Comparison of ENCODE assay signal across 8 cellular contexts in the genomic region with DNA sequence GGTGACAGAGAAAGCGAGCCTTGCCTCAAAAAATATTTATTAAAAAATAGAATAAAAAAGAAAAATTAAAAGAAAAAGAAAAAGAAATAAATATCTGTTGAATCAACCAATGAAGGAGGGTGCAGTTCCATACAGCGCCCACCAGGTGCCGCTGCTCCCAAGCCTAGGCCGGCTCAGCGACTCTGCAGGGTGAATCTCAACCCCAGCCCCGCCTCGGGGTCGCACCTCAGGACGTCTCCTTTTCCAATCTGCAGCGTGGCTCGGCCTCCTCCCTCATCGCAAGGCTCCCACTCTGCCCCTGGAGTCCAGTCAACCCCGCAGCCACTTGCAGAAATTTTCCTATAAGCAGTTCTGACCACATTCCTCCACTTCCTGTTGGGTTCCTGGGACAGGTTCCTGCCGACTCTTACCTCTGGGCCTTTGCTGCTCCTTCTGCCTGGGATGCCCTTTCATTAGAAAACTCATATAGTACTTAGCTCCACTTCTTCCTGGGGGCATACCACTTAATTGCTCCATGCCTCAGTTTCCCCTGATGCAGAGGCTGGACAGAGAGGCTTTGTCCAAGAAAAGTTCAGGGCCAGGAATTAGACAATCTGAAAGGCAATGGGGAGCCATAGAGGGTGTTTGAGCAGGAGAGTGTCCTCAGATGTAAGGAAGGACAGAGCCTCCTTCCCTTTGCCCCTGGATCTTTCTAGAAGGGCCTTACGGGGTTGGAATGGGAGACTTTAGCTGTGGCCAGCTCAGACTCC. TPM values are rescaled to one million over a fixed set of nuclear protein-coding genes. Genes with fewer than 3 reads are reported as not detected.
A peak's percentile ranks its signal among the peaks of the same experiment; 100 is the strongest.
DNase-seq lines count a peak whose midpoint lies in the region; ATAC-seq, FAIRE-seq and TF ChIP-seq lines count a peak whose summit lies in the region.

No MANE protein-coding gene starts in this region.

- H3K36me3 ChIP-seq in KMS-11 (ENCODE audit: insufficient read depth) = no peaks in the 10 kb centered on the region
- no peaks in the 10 kb centered on the region for H3K36me3 ChIP-seq in astrocyte (ENCODE audit: insufficient read depth, low read length)

- H3K4me3 ChIP-seq in KMS-11 (IDR thresholded peaks at IDR 0.05; ENCODE audit: insufficient read depth, low read depth, low read length) (no peak overlapping the region), astrocyte (ENCODE audit: insufficient read depth, low read depth, low read length) (no peak overlapping the region)

- H3K4me2 ChIP-seq in KMS-11 = peak overlapping the region; percentile 18; the same call in 1 of the 2 replicates
- H3K4me2 ChIP-seq in astrocyte (ENCODE audit: low read length) = peak overlapping the region; percentile 75

- H3K4me1 ChIP-seq in KMS-11 (ENCODE audit: low read depth, poor library complexity, severe bottlenecking) (no peaks in the 10 kb centered on the region), astrocyte (ENCODE audit: insufficient read depth, low read length) (peaks cover 3% of the 10 kb centered on the region)

- peaks cover 15% of the 10 kb centered on the region for H3K27me3 Mint-ChIP-seq in astrocyte (ENCODE audit: low read depth, unreplicated experiment)

- H2AFZ ChIP-seq in KMS-11 (ENCODE audit: low read depth) = peak overlapping the region; percentile 60; the same call in 1 of the 2 replicates
- H2AFZ ChIP-seq in astrocyte (ENCODE audit: low read depth, low read length) = peak overlapping the region; percentile 67

- H3K36me3 Mint-ChIP-seq in astrocyte (ENCODE audit: low read depth, unreplicated experiment) = no peaks in the 10 kb centered on the region

- H3K27ac ChIP-seq in KMS-11 (no peak overlapping the region), astrocyte (ENCODE audit: low read depth, low read length) (no peak overlapping the region)

- H3K79me2 ChIP-seq in KMS-11 (ENCODE audit: insufficient read depth, low read depth) (no peaks in the 10 kb centered on the region), astrocyte (ENCODE audit: insufficient read depth, low read length) (no peaks in the 10 kb centered on the region)

- DNase-seq in D341Med (ENCODE audit: low spot score) (peak; percentile 91), T1000 (lab: John Stamatoyannopoulos, UW) (peak; percentile 19), astrocyte (ENCODE audit: low read depth) (no peak), iPS-NIHi11 (ENCODE audit: low spot score) (peak; percentile 93)
- DNase-seq in stimulated activated CD4-positive, alpha-beta T cell treated with anti-CD3 and anti-CD28 coated beads, Interleukin-1b, Interleukin-23, amount 100 ng/mL, for 1 hour (ENCODE audit: low read depth in 2 of 2) = peak; percentile 41 to 48

- H4K20me1 ChIP-seq in KMS-11 (ENCODE audit: insufficient read depth) = no peaks in the 10 kb centered on the region
- H4K20me1 ChIP-seq in astrocyte (ENCODE audit: insufficient read depth, low read length) = no peaks in the 10 kb centered on the region

- ATAC-seq in GM18498 (IDR thresholded peaks at IDR 0.05; ENCODE audit: unreplicated experiment) (no peak), HG02678 (IDR thresholded peaks at IDR 0.05; ENCODE audit: unreplicated experiment) (no peak)

- no peak for FAIRE-seq in astrocyte (lab: Jason Lieb, UNC)

- H3K9ac ChIP-seq in KMS-11 (no peak overlapping the region), astrocyte (ENCODE audit: low read length) (no peak overlapping the region)

- H3K4me3 Mint-ChIP-seq in astrocyte (ENCODE audit: unreplicated experiment) = peak overlapping the region; percentile 50

- TF ChIP-seq CTCF in KMS-11 (conservative IDR thresholded peaks at IDR 0.05; ENCODE audit: low read depth, low read length) (peak; percentile 87), astrocyte (IDR thresholded peaks at IDR 0.05; ENCODE audit: insufficient read depth, low read depth, low read length) (peak; percentile 88)

- no peaks in the 10 kb centered on the region for H3K4me1 Mint-ChIP-seq in astrocyte (ENCODE audit: low read depth, unreplicated experiment)

- H3K27me3 ChIP-seq in KMS-11 (ENCODE audit: insufficient read depth, low read depth) = peaks cover 24% of the 10 kb centered on the region; the same call in 1 of the 2 replicates
- peaks cover 3% of the 10 kb centered on the region for H3K27me3 ChIP-seq in astrocyte (ENCODE audit: insufficient read depth, low read length)

- no peaks in the 10 kb centered on the region for H3K9me3 ChIP-seq in astrocyte (ENCODE audit: insufficient read depth, low read depth, low read length)

- no peak overlapping the region for H3K27ac Mint-ChIP-seq in astrocyte (ENCODE audit: unreplicated experiment)

- peaks cover 8% of the 10 kb centered on the region for H3K9me3 Mint-ChIP-seq in astrocyte (ENCODE audit: unreplicated experiment)

RNA-seq across cellular contexts. Expression of a gene that starts 24.3 kb away (rescaled TPM):
- not detected in 2 replicates for total RNA-seq in astrocyte

RNA-seq across cellular contexts. Expression of a gene that starts 43.8 kb away (rescaled TPM):
- total RNA-seq in astrocyte = not detected in 2 replicates

RNA-seq across cellular contexts. Expression of a gene that starts 44.2 kb away (rescaled TPM):
- 34.0 and 35.1 TPM in 2 replicates for total RNA-seq in astrocyte
